ENCODE assay signal across 1 cellular context in the genomic region with DNA sequence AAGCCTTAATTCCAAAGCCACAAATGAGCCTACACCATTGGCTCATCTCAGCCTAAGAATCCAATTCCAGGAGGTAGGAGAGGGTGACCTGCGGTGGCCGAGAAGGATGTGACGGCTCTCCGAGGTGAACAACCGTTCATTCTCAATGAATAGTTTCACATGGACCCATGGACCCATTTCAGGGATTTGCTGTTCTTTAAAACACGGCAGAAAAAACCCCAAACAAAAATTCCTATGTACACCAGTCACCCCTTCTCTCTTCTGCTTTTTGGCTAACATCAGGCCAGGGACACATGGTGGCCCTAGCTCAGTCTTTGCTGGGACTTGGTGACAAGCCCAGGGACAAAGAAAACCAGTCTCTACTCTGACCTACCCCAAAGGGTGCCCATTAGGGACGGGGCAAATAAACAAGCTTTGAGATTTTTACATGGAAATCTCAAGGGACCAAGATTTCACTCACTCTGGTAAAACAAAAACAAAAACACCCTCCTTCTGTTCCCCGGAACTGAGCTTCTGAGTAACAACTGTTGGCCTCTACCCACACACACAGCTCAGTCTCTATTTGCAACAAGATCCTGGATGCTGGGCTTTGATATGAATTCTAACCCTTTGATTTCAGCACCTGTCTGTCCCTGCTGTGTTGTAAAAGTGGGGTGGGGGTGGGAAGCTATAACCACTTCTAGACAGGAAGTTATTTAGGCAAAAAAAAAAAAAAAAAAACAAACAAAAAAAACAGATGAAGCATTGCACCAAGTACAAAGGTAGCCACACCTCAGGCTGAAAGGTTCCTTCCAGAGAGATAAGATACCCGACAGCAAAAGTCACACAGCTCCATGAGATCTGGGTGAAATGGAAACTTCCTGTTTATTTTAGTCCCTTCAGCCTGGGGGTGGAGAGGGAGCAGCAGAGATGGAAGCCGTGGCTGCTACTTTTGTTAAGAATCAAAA.
TF ChIP-seq lines count a peak whose summit lies in the region.

No MANE protein-coding gene starts in this region.

TF ChIP-seq in liver, 16 proteins besides CTCF, POLR2A, EP300 and RAD21 (continued from another document):
- TF ChIP-seq, protein P1, sequence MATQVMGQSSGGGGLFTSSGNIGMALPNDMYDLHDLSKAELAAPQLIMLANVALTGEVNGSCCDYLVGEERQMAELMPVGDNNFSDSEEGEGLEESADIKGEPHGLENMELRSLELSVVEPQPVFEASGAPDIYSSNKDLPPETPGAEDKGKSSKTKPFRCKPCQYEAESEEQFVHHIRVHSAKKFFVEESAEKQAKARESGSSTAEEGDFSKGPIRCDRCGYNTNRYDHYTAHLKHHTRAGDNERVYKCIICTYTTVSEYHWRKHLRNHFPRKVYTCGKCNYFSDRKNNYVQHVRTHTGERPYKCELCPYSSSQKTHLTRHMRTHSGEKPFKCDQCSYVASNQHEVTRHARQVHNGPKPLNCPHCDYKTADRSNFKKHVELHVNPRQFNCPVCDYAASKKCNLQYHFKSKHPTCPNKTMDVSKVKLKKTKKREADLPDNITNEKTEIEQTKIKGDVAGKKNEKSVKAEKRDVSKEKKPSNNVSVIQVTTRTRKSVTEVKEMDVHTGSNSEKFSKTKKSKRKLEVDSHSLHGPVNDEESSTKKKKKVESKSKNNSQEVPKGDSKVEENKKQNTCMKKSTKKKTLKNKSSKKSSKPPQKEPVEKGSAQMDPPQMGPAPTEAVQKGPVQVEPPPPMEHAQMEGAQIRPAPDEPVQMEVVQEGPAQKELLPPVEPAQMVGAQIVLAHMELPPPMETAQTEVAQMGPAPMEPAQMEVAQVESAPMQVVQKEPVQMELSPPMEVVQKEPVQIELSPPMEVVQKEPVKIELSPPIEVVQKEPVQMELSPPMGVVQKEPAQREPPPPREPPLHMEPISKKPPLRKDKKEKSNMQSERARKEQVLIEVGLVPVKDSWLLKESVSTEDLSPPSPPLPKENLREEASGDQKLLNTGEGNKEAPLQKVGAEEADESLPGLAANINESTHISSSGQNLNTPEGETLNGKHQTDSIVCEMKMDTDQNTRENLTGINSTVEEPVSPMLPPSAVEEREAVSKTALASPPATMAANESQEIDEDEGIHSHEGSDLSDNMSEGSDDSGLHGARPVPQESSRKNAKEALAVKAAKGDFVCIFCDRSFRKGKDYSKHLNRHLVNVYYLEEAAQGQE (IDR thresholded peaks at IDR 0.05) = no peak
- TF ChIP-seq FOXA1 (IDR thresholded peaks at IDR 0.05) = no peak
